Comparison of ENCODE assay signal across 10 cellular contexts in genomic region chr4:2259036-2259540, GRCh38. TPM values are rescaled to one million over a fixed set of nuclear protein-coding genes. Genes with fewer than 3 reads are reported as not detected.
DNase-seq lines count a peak whose midpoint lies in the region; ATAC-seq and TF ChIP-seq lines count a peak whose summit lies in the region.
"Had no signal": no experiment of that assay in that cellular context is flagged by ENCODE, and none has a peak within 500 bp of the region (broad histone marks: within the 10 kb centered on the region; RNA-seq: fewer than 3 reads in every experiment).

No MANE protein-coding gene starts in this region.

- peak overlapping the region in 1 of 2 experiments; percentile 24 for H3K4ac ChIP-seq in mesenchymal stem cell (ENCODE audit: low read depth in 1 of 2, low read length in 2 of 2)

- H2BK120ac ChIP-seq in mesenchymal stem cell (ENCODE audit: low read depth, low read length): no peak overlapping the region

- no peaks in the 10 kb centered on the region for H3K36me3 Mint-ChIP-seq in activated CD8-positive, alpha-beta T cell treated with anti-CD3 and anti-CD28 coated beads for 36 hours (ENCODE audit: low read depth)
- no peaks in the 10 kb centered on the region for H3K36me3 Mint-ChIP-seq in activated CD8-positive, alpha-beta T cell treated with anti-CD3 and anti-CD28 coated beads, Interleukin-2, amount 10 ng/mL, durations not matched to agents 7 days and 5 days (ENCODE audit: low read depth)
- peaks cover 80% of the 10 kb centered on the region for H3K36me3 Mint-ChIP-seq in effector memory CD8-positive, alpha-beta T cell (ENCODE audit: insufficient read depth)

- H3K4me1 Mint-ChIP-seq in activated CD8-positive, alpha-beta T cell treated with anti-CD3 and anti-CD28 coated beads for 36 hours (ENCODE audit: low read depth): no peaks in the 10 kb centered on the region
- no peaks in the 10 kb centered on the region for H3K4me1 Mint-ChIP-seq in activated CD8-positive, alpha-beta T cell treated with anti-CD3 and anti-CD28 coated beads, Interleukin-2, amount 10 ng/mL, durations not matched to agents 7 days and 5 days (ENCODE audit: low read depth)
- peaks cover 16 to 17% of the 10 kb centered on the region in 2 donors for H3K4me1 Mint-ChIP-seq in effector memory CD8-positive, alpha-beta T cell (ENCODE audit: low read depth in 2 of 2)

- ATAC-seq in activated CD8-positive, alpha-beta T cell treated with anti-CD3 and anti-CD28 coated beads for 36 hours: no peak
- no peak for ATAC-seq in activated CD8-positive, alpha-beta T cell treated with anti-CD3 and anti-CD28 coated beads, Interleukin-2, amount 10 ng/mL, durations not matched to agents 7 days and 5 days
- ATAC-seq in effector memory CD8-positive, alpha-beta T cell (replicated peaks): no peak
- ATAC-seq in HG03565 (IDR thresholded peaks at IDR 0.05; ENCODE audit: unreplicated experiment): no peak

- H3K27me3 ChIP-seq in mesenchymal stem cell (ENCODE audit: control insufficient read depth in 1 of 2, insufficient read depth in 1 of 2, low read length in 2 of 2) (no peaks in the 10 kb centered on the region), thyroid gland (no peaks in the 10 kb centered on the region)

- POLR2A ChIA-PET in activated CD8-positive, alpha-beta T cell treated with anti-CD3 and anti-CD28 coated beads for 36 hours (lab: Charles Lee): no interaction called here
- POLR2A ChIA-PET in activated CD8-positive, alpha-beta T cell treated with anti-CD3 and anti-CD28 coated beads, Interleukin-2, amount 10 ng/mL, durations not matched to agents 7 days and 5 days (lab: Charles Lee): interaction anchor here (1.1 to 1.6 kb wide), 3 partner anchors 15 to 21 kb away, joined by 3 to 4 read pairs (median 4); no protein-coding TSS in a partner anchor

- no peak overlapping the region for H3K14ac ChIP-seq in mesenchymal stem cell (ENCODE audit: low read length in 2 of 2)

- peak; percentile 1 for DNase-seq in activated CD8-positive, alpha-beta T cell treated with anti-CD3 and anti-CD28 coated beads for 36 hours
- no peak for DNase-seq in activated CD8-positive, alpha-beta T cell treated with anti-CD3 and anti-CD28 coated beads, Interleukin-2, amount 10 ng/mL, durations not matched to agents 7 days and 5 days
- no peak for DNase-seq in effector memory CD8-positive, alpha-beta T cell
- no peak for DNase-seq in mesenchymal stem cell
- DNase-seq in thyroid gland: peak in 1 of 2 donors; percentile 6
- no peak for DNase-seq in stimulated activated CD4-positive, alpha-beta T cell treated with anti-CD3 and anti-CD28 coated beads, Interleukin-2, amount 100 ng/mL, for 24 hours
- DNase-seq in SW480 (ENCODE audit: low spot score): no peak
- DNase-seq: H9 had no signal

- peak overlapping the region; percentile 90 for H3K9ac ChIP-seq in mesenchymal stem cell (ENCODE audit: low read length)
- H3K9ac ChIP-seq: parathyroid adenoma had no signal

- no peaks in the 10 kb centered on the region for H3K27me3 Mint-ChIP-seq in activated CD8-positive, alpha-beta T cell treated with anti-CD3 and anti-CD28 coated beads for 36 hours
- H3K27me3 Mint-ChIP-seq in activated CD8-positive, alpha-beta T cell treated with anti-CD3 and anti-CD28 coated beads, Interleukin-2, amount 10 ng/mL, durations not matched to agents 7 days and 5 days (ENCODE audit: low read depth): no peaks in the 10 kb centered on the region
- no peaks in the 10 kb centered on the region for H3K27me3 Mint-ChIP-seq in effector memory CD8-positive, alpha-beta T cell

- H3K9me3 ChIP-seq in mesenchymal stem cell (ENCODE audit: control insufficient read depth, low read length) (no peaks in the 10 kb centered on the region), thyroid gland (no peaks in the 10 kb centered on the region)

- no peak for TF ChIP-seq POLR2A in thyroid gland (IDR thresholded peaks at IDR 0.05)

- CTCF ChIA-PET in activated CD8-positive, alpha-beta T cell treated with anti-CD3 and anti-CD28 coated beads for 36 hours (lab: Charles Lee): no interaction called here
- CTCF ChIA-PET in activated CD8-positive, alpha-beta T cell treated with anti-CD3 and anti-CD28 coated beads, Interleukin-2, amount 10 ng/mL, durations not matched to agents 7 days and 5 days (lab: Charles Lee): interaction anchor here (0.8 kb wide), 1 partner anchor 17 kb away, joined by 3 read pairs; the partner anchor contains the start of genes HAUS3 and POLN

- H3K18ac ChIP-seq in mesenchymal stem cell (ENCODE audit: low read depth in 1 of 2, low read length in 2 of 2): no peak overlapping the region

- WGBS in mesenchymal stem cell: 94% methylated on average over 13 of the region's 13 CpGs
- WGBS in thyroid gland, 2 donors: 74 to 81% methylated on average over 6 of the region's 13 CpGs

- H3K79me1 ChIP-seq in mesenchymal stem cell (replicated peaks; ENCODE audit: low read length, poor library complexity, severe bottlenecking): peaks cover 26% of the 10 kb centered on the region

- no peak overlapping the region for H4K91ac ChIP-seq in mesenchymal stem cell (ENCODE audit: low read length)

- H2BK15ac ChIP-seq in mesenchymal stem cell (ENCODE audit: low read depth, poor library complexity, severe bottlenecking): peak overlapping the region; percentile 44

- H3K4me1 ChIP-seq in mesenchymal stem cell (ENCODE audit: control insufficient read depth, insufficient read depth, low read depth, low read length) (peaks cover 62% of the 10 kb centered on the region), thyroid gland (peaks cover 75 to 76% of the 10 kb centered on the region in 2 donors)

- no peak overlapping the region for H3K4me3 Mint-ChIP-seq in activated CD8-positive, alpha-beta T cell treated with anti-CD3 and anti-CD28 coated beads for 36 hours
- no peak overlapping the region for H3K4me3 Mint-ChIP-seq in activated CD8-positive, alpha-beta T cell treated with anti-CD3 and anti-CD28 coated beads, Interleukin-2, amount 10 ng/mL, durations not matched to agents 7 days and 5 days
- peak overlapping the region; percentile 31 to 72 for H3K4me3 Mint-ChIP-seq in effector memory CD8-positive, alpha-beta T cell

- H3K27ac Mint-ChIP-seq in activated CD8-positive, alpha-beta T cell treated with anti-CD3 and anti-CD28 coated beads for 36 hours: no peak overlapping the region
- H3K27ac Mint-ChIP-seq in activated CD8-positive, alpha-beta T cell treated with anti-CD3 and anti-CD28 coated beads, Interleukin-2, amount 10 ng/mL, durations not matched to agents 7 days and 5 days: no peak overlapping the region
- H3K27ac Mint-ChIP-seq in effector memory CD8-positive, alpha-beta T cell: peak overlapping the region in 1 of 2 donors; percentile 29
- H3K27ac Mint-ChIP-seq: H9 had no signal

- intact Hi-C loops in activated CD8-positive, alpha-beta T cell treated with anti-CD3 and anti-CD28 coated beads for 36 hours (cut with micrococcal nuclease): no loop called here
- intact Hi-C loops in thyroid gland (cut with DNase I): no loop called here

- H2AK5ac ChIP-seq in mesenchymal stem cell (ENCODE audit: low read length, severe bottlenecking): no peak overlapping the region

- no peaks in the 10 kb centered on the region for H3K9me3 Mint-ChIP-seq in activated CD8-positive, alpha-beta T cell treated with anti-CD3 and anti-CD28 coated beads for 36 hours
- no peaks in the 10 kb centered on the region for H3K9me3 Mint-ChIP-seq in activated CD8-positive, alpha-beta T cell treated with anti-CD3 and anti-CD28 coated beads, Interleukin-2, amount 10 ng/mL, durations not matched to agents 7 days and 5 days (ENCODE audit: insufficient read depth)
- no peaks in the 10 kb centered on the region for H3K9me3 Mint-ChIP-seq in effector memory CD8-positive, alpha-beta T cell
- H3K9me3 Mint-ChIP-seq: H9 had no signal

- peak overlapping the region; percentile 98 for H3K4me2 ChIP-seq in mesenchymal stem cell (ENCODE audit: low read length, poor library complexity, severe bottlenecking)

- no peak overlapping the region for H2AFZ ChIP-seq in mesenchymal stem cell (ENCODE audit: low read depth, low read length)
- H2AFZ ChIP-seq: parathyroid adenoma had no signal

- H3K27ac ChIP-seq in mesenchymal stem cell (ENCODE audit: low read length, poor library complexity, severe bottlenecking) (no peak overlapping the region), thyroid gland (peak overlapping the region in 2 of 3 donors; percentile 91 to 96)
- H3K27ac ChIP-seq: parathyroid adenoma had no signal

- H3K36me3 ChIP-seq in mesenchymal stem cell (ENCODE audit: control insufficient read depth in 1 of 2, insufficient read depth in 2 of 2, low read depth in 1 of 2, low read length in 2 of 2) (peaks cover 24 to 62% of the 10 kb centered on the region in 2 experiments), thyroid gland (peaks cover 7 to 11% of the 10 kb centered on the region in 2 donors)

- H4K8ac ChIP-seq in mesenchymal stem cell (ENCODE audit: low read length): no peak overlapping the region

- H3K23ac ChIP-seq in mesenchymal stem cell (ENCODE audit: low read length in 2 of 2): no peak overlapping the region

- no peak for TF ChIP-seq CTCF in activated CD8-positive, alpha-beta T cell treated with anti-CD3 and anti-CD28 coated beads for 36 hours (IDR thresholded peaks at IDR 0.05)
- TF ChIP-seq CTCF in thyroid gland (IDR thresholded peaks at IDR 0.05): no peak

- no peak overlapping the region for H2BK12ac ChIP-seq in mesenchymal stem cell (ENCODE audit: low read length in 2 of 2)

- peak overlapping the region in 1 of 2 experiments; percentile 85 for H3K4me3 ChIP-seq in mesenchymal stem cell (ENCODE audit: insufficient read depth in 1 of 2, low read depth in 1 of 2, low read length in 2 of 2)
- no peak overlapping the region for H3K4me3 ChIP-seq in thyroid gland (replicated peaks in 1 of 3)

- no peak overlapping the region for H2BK5ac ChIP-seq in mesenchymal stem cell (ENCODE audit: low read depth, low read length, poor library complexity, severe bottlenecking)

RNA-seq across cellular contexts. Expression of gene MXD4, which starts 2.8 kb away (rescaled TPM):
- total RNA-seq in activated CD8-positive, alpha-beta T cell treated with anti-CD3 and anti-CD28 coated beads for 36 hours: 1 to 10 TPM; 1.5 to 2.3 TPM
- 1 to 10 TPM; 5.9 to 6.9 TPM for total RNA-seq in activated CD8-positive, alpha-beta T cell treated with anti-CD3 and anti-CD28 coated beads, Interleukin-2, amount 10 ng/mL, durations not matched to agents 7 days and 5 days
- 61.3 TPM for polyA plus RNA-seq in mesenchymal stem cell (2013, experiment 1 of 2)
- 61.0 TPM for polyA plus RNA-seq in mesenchymal stem cell (2013, experiment 2 of 2)
- 100 to 1,000 TPM in 1 of 4 donors, 10 to 100 TPM in 3; 48.1 to 102 (median 61.9) TPM for total RNA-seq in thyroid gland

RNA-seq across cellular contexts. Expression of gene HAUS3, which starts 17.2 kb away (rescaled TPM):
- 10 to 100 TPM; 18.4 to 19.5 TPM for total RNA-seq in activated CD8-positive, alpha-beta T cell treated with anti-CD3 and anti-CD28 coated beads for 36 hours
- total RNA-seq in activated CD8-positive, alpha-beta T cell treated with anti-CD3 and anti-CD28 coated beads, Interleukin-2, amount 10 ng/mL, durations not matched to agents 7 days and 5 days: 10 to 100 TPM; 22.0 to 25.8 TPM
- polyA plus RNA-seq in mesenchymal stem cell (2013, experiment 1 of 2): 7.1 TPM
- polyA plus RNA-seq in mesenchymal stem cell (2013, experiment 2 of 2): 7.2 TPM
- 10 to 100 TPM; 13.0 to 30.0 (median 17.0) TPM for total RNA-seq in thyroid gland

RNA-seq across cellular contexts. Expression of gene POLN, which starts 17.2 kb away (rescaled TPM):
- total RNA-seq in activated CD8-positive, alpha-beta T cell treated with anti-CD3 and anti-CD28 coated beads for 36 hours: 1 to 10 TPM; 2.1 to 2.9 TPM
- 1 to 10 TPM; 2.4 to 2.5 TPM for total RNA-seq in activated CD8-positive, alpha-beta T cell treated with anti-CD3 and anti-CD28 coated beads, Interleukin-2, amount 10 ng/mL, durations not matched to agents 7 days and 5 days
- polyA plus RNA-seq in mesenchymal stem cell (2013, experiment 1 of 2): 1.0 TPM
- 1.1 TPM for polyA plus RNA-seq in mesenchymal stem cell (2013, experiment 2 of 2)
- total RNA-seq in thyroid gland: 1 to 10 TPM; 1.5 to 5.4 (median 3.0) TPM

Comparison
In these comparisons a context has a peak if more than half of its experiments do, and no peak if none do; other contexts are left out.
1. H3K4me3 Mint-ChIP-seq: peak in effector memory CD8-positive, alpha-beta T cell (2 of 2); none in activated CD8-positive, alpha-beta T cell treated with anti-CD3 and anti-CD28 coated beads for 36 hours (single experiment) and activated CD8-positive, alpha-beta T cell treated with anti-CD3 and anti-CD28 coated beads, Interleukin-2, amount 10 ng/mL, durations not matched to agents 7 days and 5 days (single experiment).
2. RNA of gene MXD4, which starts 2.8 kb away (total RNA-seq): 48.1 to 102 TPM in thyroid gland; 5.9 to 6.9 TPM in activated CD8-positive, alpha-beta T cell treated with anti-CD3 and anti-CD28 coated beads, Interleukin-2, amount 10 ng/mL, durations not matched to agents 7 days and 5 days and 1.5 to 2.3 TPM in activated CD8-positive, alpha-beta T cell treated with anti-CD3 and anti-CD28 coated beads for 36 hours; every median in the first group is over 4 times any median in the second.